Comparison of ENCODE assay signal across 1 cellular context in the genomic region with DNA sequence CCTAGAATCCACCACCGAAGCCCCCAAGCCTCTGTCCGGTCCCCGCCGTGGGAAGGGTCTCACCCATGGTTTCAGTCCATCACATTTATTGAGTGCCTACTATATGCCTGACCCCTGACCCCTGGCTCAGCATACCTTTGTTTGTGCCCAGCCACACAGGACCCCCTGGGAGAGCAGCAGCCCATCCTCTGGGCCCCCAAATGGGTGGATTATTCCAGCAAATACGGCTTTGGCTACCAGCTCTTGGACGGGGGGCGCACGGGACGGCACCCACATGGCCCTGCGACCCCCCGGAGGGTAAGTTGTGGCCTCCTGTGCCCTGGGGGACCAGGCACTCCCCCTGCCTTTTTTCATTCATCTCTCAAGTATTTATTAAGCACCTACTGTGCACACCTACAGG.
TF ChIP-seq lines count a peak whose summit lies in the region.

No MANE protein-coding gene starts in this region.

TF ChIP-seq in K562, 482 proteins besides CTCF, POLR2A, EP300 and RAD21:
- TF ChIP-seq, protein P1, sequence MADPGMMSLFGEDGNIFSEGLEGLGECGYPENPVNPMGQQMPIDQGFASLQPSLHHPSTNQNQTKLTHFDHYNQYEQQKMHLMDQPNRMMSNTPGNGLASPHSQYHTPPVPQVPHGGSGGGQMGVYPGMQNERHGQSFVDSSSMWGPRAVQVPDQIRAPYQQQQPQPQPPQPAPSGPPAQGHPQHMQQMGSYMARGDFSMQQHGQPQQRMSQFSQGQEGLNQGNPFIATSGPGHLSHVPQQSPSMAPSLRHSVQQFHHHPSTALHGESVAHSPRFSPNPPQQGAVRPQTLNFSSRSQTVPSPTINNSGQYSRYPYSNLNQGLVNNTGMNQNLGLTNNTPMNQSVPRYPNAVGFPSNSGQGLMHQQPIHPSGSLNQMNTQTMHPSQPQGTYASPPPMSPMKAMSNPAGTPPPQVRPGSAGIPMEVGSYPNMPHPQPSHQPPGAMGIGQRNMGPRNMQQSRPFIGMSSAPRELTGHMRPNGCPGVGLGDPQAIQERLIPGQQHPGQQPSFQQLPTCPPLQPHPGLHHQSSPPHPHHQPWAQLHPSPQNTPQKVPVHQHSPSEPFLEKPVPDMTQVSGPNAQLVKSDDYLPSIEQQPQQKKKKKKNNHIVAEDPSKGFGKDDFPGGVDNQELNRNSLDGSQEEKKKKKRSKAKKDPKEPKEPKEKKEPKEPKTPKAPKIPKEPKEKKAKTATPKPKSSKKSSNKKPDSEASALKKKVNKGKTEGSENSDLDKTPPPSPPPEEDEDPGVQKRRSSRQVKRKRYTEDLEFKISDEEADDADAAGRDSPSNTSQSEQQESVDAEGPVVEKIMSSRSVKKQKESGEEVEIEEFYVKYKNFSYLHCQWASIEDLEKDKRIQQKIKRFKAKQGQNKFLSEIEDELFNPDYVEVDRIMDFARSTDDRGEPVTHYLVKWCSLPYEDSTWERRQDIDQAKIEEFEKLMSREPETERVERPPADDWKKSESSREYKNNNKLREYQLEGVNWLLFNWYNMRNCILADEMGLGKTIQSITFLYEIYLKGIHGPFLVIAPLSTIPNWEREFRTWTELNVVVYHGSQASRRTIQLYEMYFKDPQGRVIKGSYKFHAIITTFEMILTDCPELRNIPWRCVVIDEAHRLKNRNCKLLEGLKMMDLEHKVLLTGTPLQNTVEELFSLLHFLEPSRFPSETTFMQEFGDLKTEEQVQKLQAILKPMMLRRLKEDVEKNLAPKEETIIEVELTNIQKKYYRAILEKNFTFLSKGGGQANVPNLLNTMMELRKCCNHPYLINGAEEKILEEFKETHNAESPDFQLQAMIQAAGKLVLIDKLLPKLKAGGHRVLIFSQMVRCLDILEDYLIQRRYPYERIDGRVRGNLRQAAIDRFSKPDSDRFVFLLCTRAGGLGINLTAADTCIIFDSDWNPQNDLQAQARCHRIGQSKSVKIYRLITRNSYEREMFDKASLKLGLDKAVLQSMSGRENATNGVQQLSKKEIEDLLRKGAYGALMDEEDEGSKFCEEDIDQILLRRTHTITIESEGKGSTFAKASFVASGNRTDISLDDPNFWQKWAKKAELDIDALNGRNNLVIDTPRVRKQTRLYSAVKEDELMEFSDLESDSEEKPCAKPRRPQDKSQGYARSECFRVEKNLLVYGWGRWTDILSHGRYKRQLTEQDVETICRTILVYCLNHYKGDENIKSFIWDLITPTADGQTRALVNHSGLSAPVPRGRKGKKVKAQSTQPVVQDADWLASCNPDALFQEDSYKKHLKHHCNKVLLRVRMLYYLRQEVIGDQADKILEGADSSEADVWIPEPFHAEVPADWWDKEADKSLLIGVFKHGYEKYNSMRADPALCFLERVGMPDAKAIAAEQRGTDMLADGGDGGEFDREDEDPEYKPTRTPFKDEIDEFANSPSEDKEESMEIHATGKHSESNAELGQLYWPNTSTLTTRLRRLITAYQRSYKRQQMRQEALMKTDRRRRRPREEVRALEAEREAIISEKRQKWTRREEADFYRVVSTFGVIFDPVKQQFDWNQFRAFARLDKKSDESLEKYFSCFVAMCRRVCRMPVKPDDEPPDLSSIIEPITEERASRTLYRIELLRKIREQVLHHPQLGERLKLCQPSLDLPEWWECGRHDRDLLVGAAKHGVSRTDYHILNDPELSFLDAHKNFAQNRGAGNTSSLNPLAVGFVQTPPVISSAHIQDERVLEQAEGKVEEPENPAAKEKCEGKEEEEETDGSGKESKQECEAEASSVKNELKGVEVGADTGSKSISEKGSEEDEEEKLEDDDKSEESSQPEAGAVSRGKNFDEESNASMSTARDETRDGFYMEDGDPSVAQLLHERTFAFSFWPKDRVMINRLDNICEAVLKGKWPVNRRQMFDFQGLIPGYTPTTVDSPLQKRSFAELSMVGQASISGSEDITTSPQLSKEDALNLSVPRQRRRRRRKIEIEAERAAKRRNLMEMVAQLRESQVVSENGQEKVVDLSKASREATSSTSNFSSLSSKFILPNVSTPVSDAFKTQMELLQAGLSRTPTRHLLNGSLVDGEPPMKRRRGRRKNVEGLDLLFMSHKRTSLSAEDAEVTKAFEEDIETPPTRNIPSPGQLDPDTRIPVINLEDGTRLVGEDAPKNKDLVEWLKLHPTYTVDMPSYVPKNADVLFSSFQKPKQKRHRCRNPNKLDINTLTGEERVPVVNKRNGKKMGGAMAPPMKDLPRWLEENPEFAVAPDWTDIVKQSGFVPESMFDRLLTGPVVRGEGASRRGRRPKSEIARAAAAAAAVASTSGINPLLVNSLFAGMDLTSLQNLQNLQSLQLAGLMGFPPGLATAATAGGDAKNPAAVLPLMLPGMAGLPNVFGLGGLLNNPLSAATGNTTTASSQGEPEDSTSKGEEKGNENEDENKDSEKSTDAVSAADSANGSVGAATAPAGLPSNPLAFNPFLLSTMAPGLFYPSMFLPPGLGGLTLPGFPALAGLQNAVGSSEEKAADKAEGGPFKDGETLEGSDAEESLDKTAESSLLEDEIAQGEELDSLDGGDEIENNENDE (IDR thresholded peaks at IDR 0.05; ENCODE audit: low read depth, low read length): peak; percentile 88
- TF ChIP-seq RB1 (IDR thresholded peaks at IDR 0.05; ENCODE audit: low read depth): no peak
- no peak for TF ChIP-seq ETV6 (IDR thresholded peaks at IDR 0.05; ENCODE audit: borderline replicate concordance in 1 of 2, low read depth in 2 of 2, low read length in 1 of 2)
- TF ChIP-seq ETV6 (CRISPR knock-in tag; IDR thresholded peaks at IDR 0.05; ENCODE audit: borderline replicate concordance): no peak
- no peak for TF ChIP-seq ZNF696 (CRISPR knock-in tag; conservative IDR thresholded peaks at IDR 0.05)
- no peak for TF ChIP-seq FOXK2 (conservative IDR thresholded peaks at IDR 0.05 in 1 of 2, IDR thresholded peaks at IDR 0.05 in 1 of 2; ENCODE audit: low read depth in 2 of 2)
- TF ChIP-seq, protein P2, sequence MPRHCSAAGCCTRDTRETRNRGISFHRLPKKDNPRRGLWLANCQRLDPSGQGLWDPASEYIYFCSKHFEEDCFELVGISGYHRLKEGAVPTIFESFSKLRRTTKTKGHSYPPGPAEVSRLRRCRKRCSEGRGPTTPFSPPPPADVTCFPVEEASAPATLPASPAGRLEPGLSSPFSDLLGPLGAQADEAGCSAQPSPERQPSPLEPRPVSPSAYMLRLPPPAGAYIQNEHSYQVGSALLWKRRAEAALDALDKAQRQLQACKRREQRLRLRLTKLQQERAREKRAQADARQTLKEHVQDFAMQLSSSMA (CRISPR knock-in tag; IDR thresholded peaks at IDR 0.05): no peak
- TF ChIP-seq ZKSCAN1 (IDR thresholded peaks at IDR 0.05; ENCODE audit: low read depth, low read length): peak; percentile 34; the same call in 1 of the 2 replicates
- TF ChIP-seq NFXL1 (CRISPR knock-in tag; IDR thresholded peaks at IDR 0.05): no peak
TF ChIP-seq in K562: peak in this region for 2.
